Comparison of ENCODE assay signal across 16 cellular contexts in the genomic region with DNA sequence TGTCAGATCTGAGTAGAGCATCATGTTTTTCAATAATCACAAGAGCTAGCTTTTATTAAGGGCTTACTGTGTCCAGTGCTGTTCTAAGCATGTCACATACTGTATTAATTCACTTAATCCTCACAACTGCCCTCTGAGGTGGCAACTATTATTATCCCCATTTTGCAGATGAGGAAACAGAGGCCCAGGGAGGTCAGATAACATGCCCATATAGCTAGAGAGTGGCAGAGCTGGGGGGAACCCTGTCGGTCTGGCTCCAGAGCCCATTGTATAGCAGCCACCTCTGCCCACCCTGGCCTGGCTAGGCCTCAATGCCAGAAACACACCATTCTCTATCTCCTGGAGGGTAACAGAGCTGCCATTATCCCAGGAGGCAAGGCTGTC.
A peak's percentile ranks its signal among the peaks of the same experiment; 100 is the strongest.
DNase-seq lines count a peak whose midpoint lies in the region; ATAC-seq, FAIRE-seq and TF ChIP-seq lines count a peak whose summit lies in the region.
"Had no signal": no experiment of that assay in that cellular context is flagged by ENCODE, and none has a peak within 500 bp of the region (broad histone marks: within the 10 kb centered on the region; RNA-seq: fewer than 3 reads in every experiment).

No MANE protein-coding gene starts in this region.

- no peak for TF ChIP-seq POLR2A in breast epithelium (IDR thresholded peaks at IDR 0.05)

- H3K4me1 ChIP-seq in breast epithelium, result peaks cover 0 to 24% of the 10 kb centered on the region in 2 donors
- peaks cover 37% of the 10 kb centered on the region for H3K4me1 ChIP-seq in Caco-2

- H3K9me3 Mint-ChIP-seq in MCF 10A (ENCODE audit: unreplicated experiment) (no peaks in the 10 kb centered on the region), T-cell (no peaks in the 10 kb centered on the region), immature natural killer cell (no peaks in the 10 kb centered on the region), Caco-2 (ENCODE audit: unreplicated experiment) (no peaks in the 10 kb centered on the region), type B pancreatic cell (peaks cover 5% of the 10 kb centered on the region)
- H3K9me3 Mint-ChIP-seq: activated T-cell treated with anti-CD3 and anti-CD28 coated beads, Interleukin-2, amount 50 U/mL, for 72 hours had no signal

- no peaks in the 10 kb centered on the region for H3K27me3 Mint-ChIP-seq in MCF 10A (ENCODE audit: insufficient read depth, unreplicated experiment)
- H3K27me3 Mint-ChIP-seq in T-cell, result no peaks in the 10 kb centered on the region
- H3K27me3 Mint-ChIP-seq in immature natural killer cell (ENCODE audit: low read depth in 3 of 3), result peaks cover 0 to 6% (median 0%) of the 10 kb centered on the region in 3 donors
- H3K27me3 Mint-ChIP-seq in Caco-2 (ENCODE audit: insufficient read depth, unreplicated experiment), result no peaks in the 10 kb centered on the region
- H3K27me3 Mint-ChIP-seq in type B pancreatic cell, result no peaks in the 10 kb centered on the region

- peak overlapping the region; percentile 93 to 94 for H3K27ac ChIP-seq in breast epithelium

- no peak overlapping the region for H3K27ac Mint-ChIP-seq in MCF 10A (ENCODE audit: low read depth, unreplicated experiment)
- H3K27ac Mint-ChIP-seq in T-cell, result peak overlapping the region; percentile 86 to 91
- peak overlapping the region; percentile 83 to 97 (median 92) for H3K27ac Mint-ChIP-seq in immature natural killer cell
- H3K27ac Mint-ChIP-seq in Caco-2 (ENCODE audit: unreplicated experiment), result no peak overlapping the region
- no peak overlapping the region for H3K27ac Mint-ChIP-seq in type B pancreatic cell

- no peaks in the 10 kb centered on the region for H3K36me3 ChIP-seq in breast epithelium
- no peaks in the 10 kb centered on the region for H3K36me3 ChIP-seq in Caco-2 (ENCODE audit: control insufficient read depth, insufficient read depth, low read length)

- intact Hi-C loops in breast epithelium (cut with DNase I; ENCODE audit: low total_unique reads) (no loop called here), MCF 10A (cut with micrococcal nuclease) (no loop called here), Caco-2 (cut with micrococcal nuclease; ENCODE audit: unreplicated experiment) (no loop called here)

- H3K36me3 Mint-ChIP-seq in MCF 10A (ENCODE audit: insufficient read depth, unreplicated experiment) (no peaks in the 10 kb centered on the region), T-cell (no peaks in the 10 kb centered on the region), immature natural killer cell (no peaks in the 10 kb centered on the region), Caco-2 (ENCODE audit: insufficient read depth, unreplicated experiment) (no peaks in the 10 kb centered on the region), type B pancreatic cell (no peaks in the 10 kb centered on the region)

- H3K27me3 ChIP-seq in breast epithelium (no peaks in the 10 kb centered on the region), Caco-2 (replicated peaks; ENCODE audit: control insufficient read depth, insufficient read depth, low read length) (no peaks in the 10 kb centered on the region)

- POLR2A ChIA-PET in MCF 10A (lab: Yijun Ruan, JAX), result no interaction called here
- POLR2A ChIA-PET in T-cell (lab: Charles Lee), result no interaction called here
- POLR2A ChIA-PET in Caco-2 (lab: Charles Lee), result no interaction called here

- no peaks in the 10 kb centered on the region for H3K9me3 ChIP-seq in breast epithelium
- H3K9me3 ChIP-seq in Caco-2, result no peaks in the 10 kb centered on the region

- H3K4me3 Mint-ChIP-seq in MCF 10A (ENCODE audit: unreplicated experiment), result no peak overlapping the region
- H3K4me3 Mint-ChIP-seq in T-cell, result peak overlapping the region in 1 of 3 donors; percentile 69
- H3K4me3 Mint-ChIP-seq in immature natural killer cell, result peak overlapping the region in 1 of 5 donors; percentile 70
- H3K4me3 Mint-ChIP-seq in Caco-2 (ENCODE audit: unreplicated experiment), result no peak overlapping the region
- H3K4me3 Mint-ChIP-seq in type B pancreatic cell, result no peak overlapping the region

- no peak for TF ChIP-seq CTCF in breast epithelium (IDR thresholded peaks at IDR 0.05)
- TF ChIP-seq CTCF in MCF 10A (IDR thresholded peaks at IDR 0.05; ENCODE audit: unreplicated experiment), result no peak
- no peak for TF ChIP-seq CTCF in D721Med (IDR thresholded peaks at IDR 0.05; ENCODE audit: insufficient read depth, missing control alignments)
- no peak for TF ChIP-seq CTCF in Caco-2 (IDR thresholded peaks at IDR 0.05; ENCODE audit: insufficient read depth in 1 of 2, low read depth in 1 of 2, low read length in 1 of 2, severe bottlenecking in 1 of 2, unreplicated experiment in 1 of 2)
- no peak for TF ChIP-seq CTCF in type B pancreatic cell (conservative IDR thresholded peaks at IDR 0.05)

- ATAC-seq in T-cell (replicated peaks in 1 of 4), result no peak
- no peak for ATAC-seq in stimulated activated naive CD8-positive, alpha-beta T cell treated with anti-CD3 and anti-CD28 coated beads, Interleukin-15, Interleukin-2, amounts not matched to agents 100 U/mL and 50 U/mL, for 24 hours
- ATAC-seq: PC-3 had no signal

- H3K4me3 ChIP-seq in breast epithelium, result no peak overlapping the region
- H3K4me3 ChIP-seq in Caco-2 (ENCODE audit: low read depth, low read length), result no peak overlapping the region

- no peak for FAIRE-seq in D721Med (lab: Jason Lieb, UNC)
- FAIRE-seq: keratinocyte, small intestine had no signal

- peaks cover 25% of the 10 kb centered on the region for H3K4me1 Mint-ChIP-seq in MCF 10A (ENCODE audit: insufficient read depth, unreplicated experiment)
- peaks cover 69 to 75% (median 74%) of the 10 kb centered on the region in 3 donors for H3K4me1 Mint-ChIP-seq in T-cell
- peaks cover 70 to 85% of the 10 kb centered on the region in 2 donors for H3K4me1 Mint-ChIP-seq in immature natural killer cell
- H3K4me1 Mint-ChIP-seq in Caco-2 (ENCODE audit: low read depth, unreplicated experiment), result peaks cover 29% of the 10 kb centered on the region
- peaks cover 53% of the 10 kb centered on the region for H3K4me1 Mint-ChIP-seq in type B pancreatic cell (ENCODE audit: unreplicated experiment)

- CTCF ChIA-PET in MCF 10A (lab: Yijun Ruan, JAX) (no interaction called here), T-cell (lab: Charles Lee) (interaction anchor here in 1 of 2 donors (0.6 to 1.1 kb wide), 2 partner anchors 21 to 29 kb away, joined by 3 read pairs; no protein-coding TSS in a partner anchor), Caco-2 (lab: Charles Lee) (interaction anchor here (1.0 kb wide), 1 partner anchor 103 kb away, joined by 3 read pairs; no protein-coding TSS in a partner anchor)

- no TSS peak for BruUV-seq in MCF 10A (replicated peaks; lab: Mats Ljungman, UMichigan)
- BruUV-seq in Caco-2 (replicated peaks; lab: Mats Ljungman, UMichigan), result no TSS peak

- DNase-seq in breast epithelium (ENCODE audit: low spot score in 2 of 2), result no peak
- DNase-seq in MCF 10A (ENCODE audit: unreplicated experiment), result no peak
- DNase-seq in T-cell, result no peak
- no peak for DNase-seq in immature natural killer cell
- peak; percentile 20 for DNase-seq in stimulated activated naive CD8-positive, alpha-beta T cell treated with anti-CD3 and anti-CD28 coated beads, Interleukin-15, Interleukin-2, amounts not matched to agents 100 U/mL and 50 U/mL, for 24 hours
- no peak for DNase-seq in D721Med (ENCODE audit: insufficient read length, low spot score)
- DNase-seq in Caco-2, result no peak
- DNase-seq in type B pancreatic cell (ENCODE audit: extremely low spot score, unreplicated experiment), result no peak
- DNase-seq: COR-L47, midbrain, NCI-H1436 treated with DMSO at 0.1 percent for 48 hours, NCI-H345, PC-3, small intestine had no signal

Comparison
In these comparisons a context has a peak if more than half of its experiments do, and no peak if none do; other contexts are left out.
1. H3K27ac Mint-ChIP-seq: peak in T-cell (2 of 2) and immature natural killer cell (6 of 6); none in MCF 10A (single experiment), Caco-2 (single experiment) and type B pancreatic cell (single experiment).